ENCODE assay signal across 1 cellular context in the genomic region with DNA sequence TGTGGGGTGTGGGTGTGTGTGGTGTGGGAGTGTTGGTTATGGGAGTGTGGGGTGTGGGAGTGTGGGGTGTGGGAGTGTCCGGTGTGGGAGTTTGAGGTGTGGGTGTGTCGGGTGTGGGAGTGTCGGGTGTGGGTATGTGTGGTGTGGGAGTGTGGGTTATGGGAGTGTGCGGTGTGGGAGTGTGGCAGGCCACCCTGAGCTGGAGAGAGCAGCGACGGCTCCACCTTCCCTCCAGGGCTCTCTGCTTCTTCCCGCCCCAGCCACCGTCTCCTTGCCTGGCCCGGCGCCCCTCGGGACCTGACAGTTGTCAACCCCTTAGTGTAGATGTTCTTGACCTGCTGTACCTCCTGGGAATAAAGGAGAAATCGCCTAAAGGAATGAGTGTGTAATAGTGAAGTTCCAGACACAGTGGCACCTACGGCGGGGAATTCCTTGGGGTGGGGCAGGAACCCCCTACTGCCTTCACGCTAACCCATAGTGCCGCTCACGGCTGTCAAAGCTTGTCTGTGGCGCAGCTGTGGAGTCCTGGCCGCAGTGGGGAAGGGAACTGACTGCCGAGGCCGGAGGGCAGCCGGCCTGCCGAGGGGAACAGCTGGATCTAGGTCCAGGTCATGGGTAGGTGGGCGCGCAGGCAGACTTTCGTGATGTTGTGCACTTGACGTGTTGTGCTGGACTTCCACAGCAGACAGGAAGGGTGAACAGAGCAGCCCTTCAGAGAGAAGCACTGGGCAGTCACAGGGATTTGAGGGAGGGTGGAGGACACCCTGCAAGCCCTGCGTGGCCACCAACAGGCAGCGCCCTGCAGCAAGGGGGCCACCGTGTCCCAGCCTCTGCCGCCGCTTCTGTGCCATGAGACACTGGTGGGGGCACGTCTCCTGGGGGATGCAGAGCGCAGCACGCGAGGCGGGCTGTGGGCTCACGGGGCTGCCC.
TF ChIP-seq lines count a peak whose summit lies in the region.

No MANE protein-coding gene starts in this region.

TF ChIP-seq in A549, 52 proteins besides CTCF, POLR2A, EP300 and RAD21 (continued from another document):
- TF ChIP-seq CHD2 (IDR thresholded peaks at IDR 0.05; ENCODE audit: low read length, partially characterized antibody) (no peak), KDM5A (IDR thresholded peaks at IDR 0.05) (no peak), TP53 (CRISPR knock-in tag; IDR thresholded peaks at IDR 0.05) (no peak)
